Comparison of ENCODE assay signal across 10 cellular contexts in genomic region chr7:38169862-38170261, GRCh38. TPM values are rescaled to one million over a fixed set of nuclear protein-coding genes. Genes with fewer than 3 reads are reported as not detected.
DNase-seq lines count a peak whose midpoint lies in the region; ATAC-seq, FAIRE-seq and TF ChIP-seq lines count a peak whose summit lies in the region.
"Had no signal": no experiment of that assay in that cellular context is flagged by ENCODE, and none has a peak within 500 bp of the region (broad histone marks: within the 10 kb centered on the region; RNA-seq: fewer than 3 reads in every experiment).

No MANE protein-coding gene starts in this region.

- H3K27ac Mint-ChIP-seq in progenitor cell of endocrine pancreas, result no peak overlapping the region
- no peak overlapping the region for H3K27ac Mint-ChIP-seq in stimulated activated memory B cell treated with anti-CD40 and anti-IgM and Interleukin-4, amounts not matched to agents 10 μg/mL and 1 μg/mL and 100 μg/mL, for 72 hours
- H3K27ac Mint-ChIP-seq: activated naive CD4-positive, alpha-beta T cell treated with anti-CD3 and anti-CD28 coated beads, Interleukin-2, amount 50 U/mL, for 24 hours had no signal

- no peak for ATAC-seq in stimulated activated memory B cell treated with anti-CD40 and anti-IgM and Interleukin-4, amounts not matched to agents 10 μg/mL and 1 μg/mL and 100 μg/mL, for 72 hours
- ATAC-seq in GM21576 (IDR thresholded peaks at IDR 0.05; ENCODE audit: unreplicated experiment), result no peak

- no peaks in the 10 kb centered on the region for H3K36me3 Mint-ChIP-seq in progenitor cell of endocrine pancreas (ENCODE audit: insufficient read depth)
- no peaks in the 10 kb centered on the region for H3K36me3 Mint-ChIP-seq in stimulated activated memory B cell treated with anti-CD40 and anti-IgM and Interleukin-4, amounts not matched to agents 10 μg/mL and 1 μg/mL and 100 μg/mL, for 72 hours
- H3K36me3 Mint-ChIP-seq: activated naive CD4-positive, alpha-beta T cell treated with anti-CD3 and anti-CD28 coated beads, Interleukin-2, amount 50 U/mL, for 24 hours had no signal

- H3K27ac ChIP-seq in C4-2B (peak overlapping the region; percentile 13; the same call in 1 of the 2 replicates), spleen (peak overlapping the region in 2 of 8 donors; percentile 10 to 21)
- H3K27ac ChIP-seq: psoas muscle had no signal

- intact Hi-C loops in spleen (cut with DNase I; ENCODE audit: low total_unique reads), result loop anchor here (10.0 kb wide), 1 partner anchor 65 kb away; no protein-coding TSS in a partner anchor

- no peaks in the 10 kb centered on the region for H3K4me1 Mint-ChIP-seq in progenitor cell of endocrine pancreas (ENCODE audit: low read depth)
- peaks cover 32% of the 10 kb centered on the region for H3K4me1 Mint-ChIP-seq in stimulated activated memory B cell treated with anti-CD40 and anti-IgM and Interleukin-4, amounts not matched to agents 10 μg/mL and 1 μg/mL and 100 μg/mL, for 72 hours

- H3K36me3 ChIP-seq in spleen, result no peaks in the 10 kb centered on the region

- DNase-seq in GOT3 (lab: John Stamatoyannopoulos, UW) (peak; percentile 46), RCC 7860 (ENCODE audit: low spot score) (peak; percentile 53), iPS-NIHi7 (ENCODE audit: extremely low spot score) (peak; percentile 18), progenitor cell of endocrine pancreas (ENCODE audit: low spot score, unreplicated experiment) (no peak), spleen (no peak)

- TF ChIP-seq POLR2A in spleen (IDR thresholded peaks at IDR 0.05), result no peak

- no peak overlapping the region for H3K4me3 Mint-ChIP-seq in progenitor cell of endocrine pancreas (ENCODE audit: low read depth)
- no peak overlapping the region for H3K4me3 Mint-ChIP-seq in stimulated activated memory B cell treated with anti-CD40 and anti-IgM and Interleukin-4, amounts not matched to agents 10 μg/mL and 1 μg/mL and 100 μg/mL, for 72 hours
- H3K4me3 Mint-ChIP-seq: activated naive CD4-positive, alpha-beta T cell treated with anti-CD3 and anti-CD28 coated beads, Interleukin-2, amount 50 U/mL, for 24 hours had no signal

- H3K9me3 ChIP-seq in spleen, result no peaks in the 10 kb centered on the region
- H3K9me3 ChIP-seq: psoas muscle had no signal

- H3K4me3 ChIP-seq in spleen, result no peak overlapping the region
- H3K4me3 ChIP-seq: psoas muscle had no signal

- peaks cover 12% of the 10 kb centered on the region for H3K27me3 Mint-ChIP-seq in progenitor cell of endocrine pancreas
- H3K27me3 Mint-ChIP-seq in stimulated activated memory B cell treated with anti-CD40 and anti-IgM and Interleukin-4, amounts not matched to agents 10 μg/mL and 1 μg/mL and 100 μg/mL, for 72 hours, result peaks cover 7% of the 10 kb centered on the region

- 48 to 79% (median 65%) methylated on average over 2 of the region's 2 CpGs for WGBS in spleen, 5 donors

- FAIRE-seq in RCC 7860 (lab: Jason Lieb, UNC), result peak; percentile 79

- H3K27me3 ChIP-seq in spleen (replicated peaks in 1 of 7), result no peaks in the 10 kb centered on the region

- TF ChIP-seq CTCF in C4-2B (conservative IDR thresholded peaks at IDR 0.05) (no peak), progenitor cell of endocrine pancreas (IDR thresholded peaks at IDR 0.05; ENCODE audit: unreplicated experiment) (no peak), spleen (IDR thresholded peaks at IDR 0.05 in 8 of 11, conservative IDR thresholded peaks at IDR 0.05 in 3 of 11) (no peak)

- peaks cover 0 to 20% (median 3%) of the 10 kb centered on the region in 6 donors for H3K4me1 ChIP-seq in spleen
- H3K4me1 ChIP-seq: psoas muscle had no signal

- peaks cover 2% of the 10 kb centered on the region for H3K9me3 Mint-ChIP-seq in progenitor cell of endocrine pancreas (ENCODE audit: low read depth)
- peaks cover 2% of the 10 kb centered on the region for H3K9me3 Mint-ChIP-seq in stimulated activated memory B cell treated with anti-CD40 and anti-IgM and Interleukin-4, amounts not matched to agents 10 μg/mL and 1 μg/mL and 100 μg/mL, for 72 hours

RNA-seq across cellular contexts. Expression of gene STARD3NL, which starts 8.2 kb away (rescaled TPM):
- 57.5 and 61.1 TPM in 2 replicates for total RNA-seq in progenitor cell of endocrine pancreas
- total RNA-seq in spleen, result 10 to 100 TPM; 29.8 to 50.2 (median 38.8) TPM
- polyA plus RNA-seq in spleen, result 10 to 100 TPM; 19.8 to 30.6 (median 24.1) TPM

Comparison
In these comparisons a context has a peak if more than half of its experiments do, and no peak if none do; other contexts are left out.
1. DNase-seq: peak in GOT3 (single experiment), RCC 7860 (single experiment) and iPS-NIHi7 (single experiment); none in progenitor cell of endocrine pancreas (single experiment) and spleen (single experiment).